Comparison of ENCODE assay signal across 21 cellular contexts in genomic region chr1:180053594-180054567, GRCh38.
"Had no signal": no experiment of that assay in that cellular context is flagged by ENCODE, and none has a peak within 500 bp of the region (broad histone marks: within the 10 kb centered on the region; RNA-seq: fewer than 3 reads in every experiment).

No MANE protein-coding gene starts in this region.

- ATAC-seq: activated CD4-positive, alpha-beta T cell treated with anti-CD3 and anti-CD28 coated beads for 36 hours; activated CD8-positive, alpha-beta memory T cell treated with anti-CD3 and anti-CD28 coated beads, Interleukin-2, amount 10 ng/mL, durations not matched to agents 7 days and 5 days; body of pancreas; esophagus mucosa; natural killer cell; stimulated activated naive CD8-positive, alpha-beta T cell treated with anti-CD3 and anti-CD28 coated beads, Interleukin-15, Interleukin-2, amounts not matched to agents 100 U/mL and 50 U/mL, for 24 hours had no signal

- H3K27me3 Mint-ChIP-seq: activated CD4-positive, alpha-beta memory T cell treated with anti-CD3 and anti-CD28 coated beads for 36 hours; activated CD4-positive, alpha-beta T cell treated with anti-CD3 and anti-CD28 coated beads for 36 hours; activated CD8-positive, alpha-beta memory T cell treated with anti-CD3 and anti-CD28 coated beads, Interleukin-2, amount 10 ng/mL, durations not matched to agents 7 days and 5 days; activated naive CD4-positive, alpha-beta T cell treated with anti-CD3 and anti-CD28 coated beads, Interleukin-2, amount 50 U/mL, for 24 hours; memory B cell; type B pancreatic cell had no signal

- H3K9me3 ChIP-seq: body of pancreas, colonic mucosa, left ventricle myocardium inferior had no signal

- H3K4me3 Mint-ChIP-seq: activated CD4-positive, alpha-beta memory T cell treated with anti-CD3 and anti-CD28 coated beads for 36 hours; activated CD4-positive, alpha-beta T cell treated with anti-CD3 and anti-CD28 coated beads for 36 hours; activated CD8-positive, alpha-beta memory T cell treated with anti-CD3 and anti-CD28 coated beads, Interleukin-2, amount 10 ng/mL, durations not matched to agents 7 days and 5 days; activated naive CD4-positive, alpha-beta T cell treated with anti-CD3 and anti-CD28 coated beads, Interleukin-2, amount 50 U/mL, for 24 hours; memory B cell; natural killer cell; type B pancreatic cell had no signal

- H3K27ac ChIP-seq: body of pancreas, colonic mucosa, left ventricle myocardium inferior had no signal

- H3K4me2 ChIP-seq: smooth muscle cell had no signal

- H3K4me1 ChIP-seq: body of pancreas, colonic mucosa, left ventricle myocardium inferior had no signal

- H3K4me3 ChIP-seq: body of pancreas, colonic mucosa, left ventricle myocardium inferior, smooth muscle cell had no signal

- H3K9me3 Mint-ChIP-seq: activated CD4-positive, alpha-beta memory T cell treated with anti-CD3 and anti-CD28 coated beads for 36 hours; activated naive CD4-positive, alpha-beta T cell treated with anti-CD3 and anti-CD28 coated beads, Interleukin-2, amount 50 U/mL, for 24 hours; activated T-helper 2 cell treated with anti-CD3 and anti-CD28 coated beads, Interferon-gamma antibody, Interleukin-2, Interleukin-4, amounts not matched to agents 10 μg/mL and 5 μg/mL and 100 μg/mL, durations not matched to agents 14 hours and 24 hours and 36 hours; memory B cell; natural killer cell; type B pancreatic cell had no signal

- H3K4me1 Mint-ChIP-seq: activated CD4-positive, alpha-beta T cell treated with anti-CD3 and anti-CD28 coated beads for 36 hours; activated naive CD4-positive, alpha-beta T cell treated with anti-CD3 and anti-CD28 coated beads, Interleukin-2, amount 50 U/mL, for 24 hours; memory B cell; natural killer cell had no signal

- DNase-seq: activated CD4-positive, alpha-beta memory T cell treated with anti-CD3 and anti-CD28 coated beads for 36 hours; activated CD4-positive, alpha-beta T cell treated with anti-CD3 and anti-CD28 coated beads for 36 hours; activated CD8-positive, alpha-beta memory T cell treated with anti-CD3 and anti-CD28 coated beads, Interleukin-2, amount 10 ng/mL, durations not matched to agents 7 days and 5 days; activated T-cell treated with anti-CD3 and anti-CD28 coated beads, Interleukin-2, amount 50 U/mL, for 1 hour; amygdala; body of pancreas; caudate nucleus; colonic mucosa; hypothalamus; left ventricle myocardium inferior; natural killer cell; nucleus accumbens; stimulated activated CD4-positive, alpha-beta T cell treated with anti-CD3 and anti-CD28 coated beads, Interleukin-4, amount 100 ng/mL, for 4 hours; stimulated activated CD8-positive, alpha-beta memory T cell treated with anti-CD3 and anti-CD28 coated beads, Interleukin-4, amount 100 ng/mL, for 48 hours; stimulated activated naive CD8-positive, alpha-beta T cell treated with anti-CD3 and anti-CD28 coated beads, Interleukin-15, Interleukin-2, amounts not matched to agents 100 U/mL and 50 U/mL, for 24 hours had no signal

- H3K27ac Mint-ChIP-seq: activated CD4-positive, alpha-beta memory T cell treated with anti-CD3 and anti-CD28 coated beads for 36 hours; activated CD4-positive, alpha-beta T cell treated with anti-CD3 and anti-CD28 coated beads for 36 hours; activated CD8-positive, alpha-beta memory T cell treated with anti-CD3 and anti-CD28 coated beads, Interleukin-2, amount 10 ng/mL, durations not matched to agents 7 days and 5 days; activated naive CD4-positive, alpha-beta T cell treated with anti-CD3 and anti-CD28 coated beads, Interleukin-2, amount 50 U/mL, for 24 hours; activated T-helper 2 cell treated with anti-CD3 and anti-CD28 coated beads, Interferon-gamma antibody, Interleukin-2, Interleukin-4, amounts not matched to agents 10 μg/mL and 5 μg/mL and 100 μg/mL, durations not matched to agents 14 hours and 24 hours and 36 hours; type B pancreatic cell had no signal

- H3K27me3 ChIP-seq: body of pancreas, colonic mucosa had no signal
